13 cellular contexts compared by ENCODE assay signal in the genomic region with DNA sequence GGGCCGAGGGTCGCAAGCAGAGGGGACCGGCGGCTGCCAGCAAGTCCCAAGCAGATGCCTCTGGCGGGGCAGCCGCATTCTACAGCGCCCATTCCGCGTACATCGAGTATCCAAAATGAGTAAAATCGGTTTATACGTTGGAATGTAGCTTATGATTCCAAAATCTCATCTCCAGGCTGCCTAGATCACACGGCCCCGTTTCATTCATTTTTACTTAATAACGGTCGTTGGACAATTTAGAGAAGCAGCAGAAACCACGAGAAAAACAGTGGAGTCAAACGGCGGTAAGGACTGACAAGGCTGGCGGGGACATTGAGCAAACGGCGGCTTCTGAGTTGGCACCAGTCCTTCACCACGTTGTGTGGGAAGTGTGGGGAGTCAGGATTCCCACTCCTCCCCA. TPM values are rescaled to one million over a fixed set of nuclear protein-coding genes. Genes with fewer than 3 reads are reported as not detected.
DNase-seq lines count a peak whose midpoint lies in the region; ATAC-seq, FAIRE-seq and TF ChIP-seq lines count a peak whose summit lies in the region.
"Not testable (repeated sequence)": the region's sequence is repeated elsewhere in the genome, so short reads cannot be mapped to it uniquely, and the experiment has no call there.
"Had no signal": no experiment of that assay in that cellular context is flagged by ENCODE, and none has a peak within 500 bp of the region (broad histone marks: within the 10 kb centered on the region; RNA-seq: fewer than 3 reads in every experiment).

No MANE protein-coding gene starts in this region.

- not testable (repeated sequence) for H3K27ac Mint-ChIP-seq in CD4-positive, CD25-positive, alpha-beta regulatory T cell; activated CD8-positive, alpha-beta T cell treated with anti-CD3 and anti-CD28 coated beads, Interleukin-2, amount 10 ng/mL, durations not matched to agents 7 days and 5 days; naive thymus-derived CD8-positive, alpha-beta T cell

- peak overlapping the region; percentile 8 to 73 (median 70) for H3K4me3 Mint-ChIP-seq in CD4-positive, CD25-positive, alpha-beta regulatory T cell
- peak overlapping the region; percentile 49 for H3K4me3 Mint-ChIP-seq in activated CD8-positive, alpha-beta T cell treated with anti-CD3 and anti-CD28 coated beads, Interleukin-2, amount 10 ng/mL, durations not matched to agents 7 days and 5 days
- H3K4me3 Mint-ChIP-seq in naive thymus-derived CD8-positive, alpha-beta T cell: peak overlapping the region in 6 of 10 donors; percentile 22 to 64 (median 48)

- not testable (repeated sequence) for H3K9me1 ChIP-seq in K562 (ENCODE audit: control insufficient read depth, insufficient read depth, low read length)

- BruUV-seq in K562 (replicated peaks; lab: Mats Ljungman, UMichigan): TSS peak; percentile 40

- not testable (repeated sequence) for FAIRE-seq in K562 (lab: Jason Lieb, UNC)

- not testable (repeated sequence) for DNase-seq in CD4-positive, CD25-positive, alpha-beta regulatory T cell; HAP-1 (ENCODE audit: low spot score in 2 of 2); activated CD8-positive, alpha-beta T cell treated with anti-CD3 and anti-CD28 coated beads, Interleukin-2, amount 10 ng/mL, durations not matched to agents 7 days and 5 days
- peak; percentile 55 to 72 for DNase-seq in SJCRH30
- peak in 1 of 4 experiments; percentile 10 for DNase-seq in K562 (ENCODE audit: extremely low read depth in 1 of 4, low spot score in 3 of 4)
- peak in 1 of 3 donors; percentile 51 for DNase-seq in right cardiac atrium
- peak in 1 of 10 donors; percentile 10 for DNase-seq in naive thymus-derived CD8-positive, alpha-beta T cell

- H3K36me3 Mint-ChIP-seq in CD4-positive, CD25-positive, alpha-beta regulatory T cell; activated CD8-positive, alpha-beta T cell treated with anti-CD3 and anti-CD28 coated beads, Interleukin-2, amount 10 ng/mL, durations not matched to agents 7 days and 5 days (ENCODE audit: low read depth); naive thymus-derived CD8-positive, alpha-beta T cell: not testable (repeated sequence)

- peak overlapping the region; percentile 59; the same call in 1 of the 2 replicates for H2AFZ ChIP-seq in K562 (ENCODE audit: low read depth, low read length)

- H3K36me3 ChIP-seq in CD4-positive, CD25-positive, alpha-beta regulatory T cell (ENCODE audit: control insufficient read depth, insufficient read depth, low read length); HAP-1 (replicated peaks); SJCRH30; K562 (ENCODE audit: control insufficient read depth, insufficient read depth, low read length); skeletal muscle satellite cell (ENCODE audit: insufficient read depth, low read length): not testable (repeated sequence)

- not testable (repeated sequence) for TF ChIP-seq RAD21 in K562 (CRISPR knock-in tag; conservative IDR thresholded peaks at IDR 0.05 in 1 of 2, IDR thresholded peaks at IDR 0.05 in 1 of 2)

- peaks cover 5 to 27% (median 5%) of the 10 kb centered on the region in 4 donors for H3K4me1 Mint-ChIP-seq in CD4-positive, CD25-positive, alpha-beta regulatory T cell
- peaks cover 26% of the 10 kb centered on the region for H3K4me1 Mint-ChIP-seq in activated CD8-positive, alpha-beta T cell treated with anti-CD3 and anti-CD28 coated beads, Interleukin-2, amount 10 ng/mL, durations not matched to agents 7 days and 5 days (ENCODE audit: low read depth)
- H3K4me1 Mint-ChIP-seq in naive thymus-derived CD8-positive, alpha-beta T cell: peaks cover 5 to 17% (median 10%) of the 10 kb centered on the region in 4 donors

- H3K27me3 Mint-ChIP-seq in CD4-positive, CD25-positive, alpha-beta regulatory T cell: peaks cover 24% of the 10 kb centered on the region
- H3K27me3 Mint-ChIP-seq in activated CD8-positive, alpha-beta T cell treated with anti-CD3 and anti-CD28 coated beads, Interleukin-2, amount 10 ng/mL, durations not matched to agents 7 days and 5 days (ENCODE audit: low read depth): peaks cover 30% of the 10 kb centered on the region
- H3K27me3 Mint-ChIP-seq in naive thymus-derived CD8-positive, alpha-beta T cell: peaks cover 4 to 28% (median 11%) of the 10 kb centered on the region in 5 donors

- not testable (repeated sequence) for TF ChIP-seq POLR2A in K562 (conservative IDR thresholded peaks at IDR 0.05)

- peaks cover 15% of the 10 kb centered on the region for H3K4me1 ChIP-seq in CD4-positive, CD25-positive, alpha-beta regulatory T cell (ENCODE audit: control insufficient read depth, insufficient read depth, low read length, poor library complexity, severe bottlenecking)
- not testable (repeated sequence) for H3K4me1 ChIP-seq in HAP-1; SJCRH30; right cardiac atrium (ENCODE audit: control insufficient read depth, insufficient read depth, low read length); skeletal muscle satellite cell (ENCODE audit: control insufficient read depth, insufficient read depth, low read length)
- peaks cover 2 to 18% of the 10 kb centered on the region in 2 experiments; a peak in 2 of 5 replicates for H3K4me1 ChIP-seq in K562 (replicated peaks in 1 of 2; ENCODE audit: control insufficient read depth in 2 of 2, insufficient read depth in 2 of 2, low read length in 2 of 2)

- not testable (repeated sequence) for H3K79me2 ChIP-seq in K562 (ENCODE audit: control insufficient read depth, insufficient read depth, low read length)

- in situ Hi-C loops in HAP-1 (cut with MboI; ENCODE audit: low sequenced_read_pairs); K562 (cut with MboI): not testable (repeated sequence)

- TF ChIP-seq EP300 in K562 (IDR thresholded peaks at IDR 0.05; ENCODE audit: low read length): not testable (repeated sequence)

- TF ChIP-seq CTCF in K562 (IDR thresholded peaks at IDR 0.05 in 2 of 3, conservative IDR thresholded peaks at IDR 0.05 in 1 of 3; ENCODE audit: insufficient read depth in 2 of 3, low read depth in 1 of 3, low read length in 3 of 3): not testable (repeated sequence)

- H3K27ac ChIP-seq in CD4-positive, CD25-positive, alpha-beta regulatory T cell (ENCODE audit: insufficient read depth, low read length, poor library complexity, severe bottlenecking); K562 (ENCODE audit: extremely low read depth, low read depth, low read length); right cardiac atrium (ENCODE audit: low read length): not testable (repeated sequence)
- peak overlapping the region; percentile 90 for H3K27ac ChIP-seq in SJCRH30

- CTCF ChIA-PET in activated CD8-positive, alpha-beta T cell treated with anti-CD3 and anti-CD28 coated beads, Interleukin-2, amount 10 ng/mL, durations not matched to agents 7 days and 5 days (lab: Charles Lee); K562 (lab: Yijun Ruan, JAX; ENCODE audit: low intra/inter-chr PET ratio): not testable (repeated sequence)

- intact Hi-C loops in K562 (cut with micrococcal nuclease); right cardiac atrium (cut with DNase I): not testable (repeated sequence)

- H3K4me3 ChIP-seq in CD4-positive, CD25-positive, alpha-beta regulatory T cell (ENCODE audit: low read depth, low read length); skeletal muscle satellite cell (ENCODE audit: low read length): not testable (repeated sequence)
- H3K4me3 ChIP-seq in HAP-1: peak overlapping the region; percentile 41
- H3K4me3 ChIP-seq in SJCRH30: peak overlapping the region; percentile 85
- H3K4me3 ChIP-seq in K562: peak overlapping the region; percentile 49
- H3K4me3 ChIP-seq in right cardiac atrium (ENCODE audit: low read length): peak overlapping the region; percentile 28

- not testable (repeated sequence) for H3K9me3 ChIP-seq in CD4-positive, CD25-positive, alpha-beta regulatory T cell (ENCODE audit: control insufficient read depth in 2 of 2, low read length in 2 of 2); HAP-1; SJCRH30 (replicated peaks); K562 (replicated peaks; ENCODE audit: control insufficient read depth, insufficient read depth, low read depth, low read length); right cardiac atrium (ENCODE audit: control insufficient read depth, low read length); skeletal muscle satellite cell (replicated peaks; ENCODE audit: low read length)

- H4K20me1 ChIP-seq in K562 (replicated peaks; ENCODE audit: control insufficient read depth, insufficient read depth, low read length): not testable (repeated sequence)

- POLR2A ChIA-PET in activated CD8-positive, alpha-beta T cell treated with anti-CD3 and anti-CD28 coated beads, Interleukin-2, amount 10 ng/mL, durations not matched to agents 7 days and 5 days (lab: Charles Lee); K562 (lab: Yijun Ruan, JAX); naive thymus-derived CD8-positive, alpha-beta T cell (lab: Charles Lee): not testable (repeated sequence)

- not testable (repeated sequence) for H3K9me3 Mint-ChIP-seq in CD4-positive, CD25-positive, alpha-beta regulatory T cell; activated CD8-positive, alpha-beta T cell treated with anti-CD3 and anti-CD28 coated beads, Interleukin-2, amount 10 ng/mL, durations not matched to agents 7 days and 5 days (ENCODE audit: insufficient read depth); naive thymus-derived CD8-positive, alpha-beta T cell

- H3K27me3 ChIP-seq in CD4-positive, CD25-positive, alpha-beta regulatory T cell (ENCODE audit: control insufficient read depth, insufficient read depth, low read length); SJCRH30; K562 (ENCODE audit: control insufficient read depth in 2 of 2, insufficient read depth in 2 of 2, low read length in 2 of 2); right cardiac atrium (ENCODE audit: control insufficient read depth, insufficient read depth): not testable (repeated sequence)
- H3K27me3 ChIP-seq in HAP-1 (ENCODE audit: low read depth): peaks cover 16% of the 10 kb centered on the region
- peaks cover 32% of the 10 kb centered on the region for H3K27me3 ChIP-seq in skeletal muscle satellite cell (ENCODE audit: control insufficient read depth, insufficient read depth, low read length)

- 4% methylated on average over 15 of the region's 23 CpGs for WGBS in K562 (ENCODE audit: insufficient coverage, low coverage, missing lambda C conversion rate)
- 6% methylated on average over 23 of the region's 23 CpGs for WGBS in right cardiac atrium

- not testable (repeated sequence) for ATAC-seq in CD4-positive, CD25-positive, alpha-beta regulatory T cell (ENCODE audit: low read depth in 2 of 2); activated CD8-positive, alpha-beta T cell treated with anti-CD3 and anti-CD28 coated beads, Interleukin-2, amount 10 ng/mL, durations not matched to agents 7 days and 5 days; right cardiac atrium; naive thymus-derived CD8-positive, alpha-beta T cell
- ATAC-seq in K562: peak; percentile 6; the same call in 2 of the 3 replicates

- H3K4me2 ChIP-seq in K562 (ENCODE audit: insufficient read depth, low read length): peak overlapping the region; percentile 49
- peak overlapping the region; percentile 83 for H3K4me2 ChIP-seq in skeletal muscle satellite cell (ENCODE audit: low read length)

- H3K9ac ChIP-seq in K562 (ENCODE audit: insufficient read depth in 1 of 2, low read depth in 2 of 2, low read length in 2 of 2): peak overlapping the region in 1 of 2 experiments; percentile 89; a peak in 1 of 4 replicates
- not testable (repeated sequence) for H3K9ac ChIP-seq in skeletal muscle satellite cell (ENCODE audit: low read depth, low read length)

RNA-seq across cellular contexts. Expression of a gene that starts 5.6 kb away (rescaled TPM):
- not detected for total RNA-seq in CD4-positive, CD25-positive, alpha-beta regulatory T cell
- under 1 TPM in 1 of 4 donors, not detected in 3; 0.32 TPM for polyA plus RNA-seq in CD4-positive, CD25-positive, alpha-beta regulatory T cell
- 0.43 and 1.0 TPM in 2 replicates for total RNA-seq in SJCRH30 (2014; rRNA removed; shearing (Covaris generic))
- total RNA-seq in activated CD8-positive, alpha-beta T cell treated with anti-CD3 and anti-CD28 coated beads, Interleukin-2, amount 10 ng/mL, durations not matched to agents 7 days and 5 days: under 1 TPM; 0.21 to 0.29 TPM
- total RNA-seq in K562 (2011; cell fraction: chromatin; rRNA removed; ENCODE audit: low replicate concordance): 1.3 TPM in 2 replicates
- total RNA-seq in K562 (2011; cell fraction: nucleolus; rRNA removed): 1.1 and 1.2 TPM in 2 replicates
- total RNA-seq in K562 (2011; cell fraction: nucleoplasm; rRNA removed): 0.84 and 1.1 TPM in 2 replicates
- total RNA-seq in K562 (2014; rRNA removed): 0.24 and 0.32 TPM in 2 replicates
- 0.10 and 0.22 TPM in 2 replicates for total RNA-seq in K562 (2014; rRNA removed; fragmentation: Illumina TruSeq; extraction: Trizol)
- total RNA-seq in K562 (2015; rRNA removed; fragmentation: Illumina TruSeq; extraction: Trizol): 0.34 and 0.47 TPM in 2 replicates
- 0.16 and 0.20 TPM in 2 replicates for total RNA-seq in K562 (2021)
- 0.19 and 0.21 TPM in 2 replicates for polyA plus RNA-seq in K562 (2011; rRNA removed)
- 0.06 and 0.34 TPM in 2 replicates for polyA plus RNA-seq in K562 (2011; cell fraction: cytosol; rRNA removed)
- 0.41 and 0.85 TPM in 2 replicates for polyA plus RNA-seq in K562 (2011; cell fraction: nucleus; rRNA removed)
- polyA plus RNA-seq in K562 (2012): 0.23 and 0.37 TPM in 2 replicates
- polyA plus RNA-seq in K562 (2014; fragmentation: Illumina TruSeq; extraction: Trizol): 0.06 and 0.25 TPM in 2 replicates
- polyA plus RNA-seq in K562 (2014; fragmentation: Nextera tagmentation; extraction: Ambion mirVana): not detected
- polyA plus RNA-seq in K562 (2014; rRNA removed): 0.42 and 0.73 TPM in 2 replicates
- polyA minus RNA-seq in K562 (2011; rRNA and poly(A)+ RNA removed): 0.28 and 0.30 TPM in 2 replicates
- not detected in 2 replicates for polyA minus RNA-seq in K562 (2011; cell fraction: cytosol; rRNA and poly(A)+ RNA removed)
- polyA minus RNA-seq in K562 (2011; cell fraction: nucleus; rRNA and poly(A)+ RNA removed): 0.56 and 1.1 TPM in 2 replicates
- total RNA-seq in right cardiac atrium: under 1 TPM in 2 of 4 donors, not detected in 2; 0.11 to 0.18 TPM
- polyA plus RNA-seq in right cardiac atrium: 0.07 TPM
- total RNA-seq in naive thymus-derived CD8-positive, alpha-beta T cell: under 1 TPM; 0.21 to 0.41 TPM
- not detected for polyA plus RNA-seq in naive thymus-derived CD8-positive, alpha-beta T cell
- 0.22 and 0.25 TPM in 2 replicates for total RNA-seq in skeletal muscle satellite cell (2012; rRNA removed)
- total RNA-seq: A673, chondrocyte, H9, smooth muscle cell, uterus had no signal
- polyA plus RNA-seq: smooth muscle cell had no signal
